In genomic region chr12:53788892-53789291, GRCh38 we compare ENCODE assay signal across 34 cellular contexts. TPM values are rescaled to one million over a fixed set of nuclear protein-coding genes. Genes with fewer than 3 reads are reported as not detected.
"Had no signal": no experiment of that assay in that cellular context is flagged by ENCODE, and none has a peak within 500 bp of the region (broad histone marks: within the 10 kb centered on the region; RNA-seq: fewer than 3 reads in every experiment).

No MANE protein-coding gene starts in this region.

- H3K9me3 ChIP-seq: ascending aorta had no signal

- DNase-seq: activated CD4-positive, alpha-beta memory T cell treated with anti-CD3 and anti-CD28 coated beads, Interleukin-2, amount 10 ng/mL, durations not matched to agents 7 days and 5 days; activated CD4-positive, alpha-beta T cell treated with anti-CD3 and anti-CD28 coated beads for 1 hour; activated CD4-positive, alpha-beta T cell treated with anti-CD3 and anti-CD28 coated beads for 36 hours; activated CD4-positive, alpha-beta T cell treated with anti-CD3 and anti-CD28 coated beads for 48 hours; activated CD4-positive, alpha-beta T cell treated with anti-CD3 and anti-CD28 coated beads, Interleukin-2, amount 10 ng/mL, durations not matched to agents 7 days and 5 days; activated CD4-positive, alpha-beta T cell treated with anti-CD3 and anti-CD28 coated beads, Interleukin-2, amount 50 U/mL, for 48 hours; activated CD4-positive, CD25-positive, alpha-beta regulatory T cell; activated CD8-positive, alpha-beta memory T cell treated with anti-CD3 and anti-CD28 coated beads for 24 hours; activated CD8-positive, alpha-beta memory T cell treated with anti-CD3 and anti-CD28 coated beads, Interleukin-2, amount 10 ng/mL, durations not matched to agents 7 days and 5 days; activated CD8-positive, alpha-beta memory T cell treated with anti-CD3 and anti-CD28 coated beads, Interleukin-2, amount 50 U/mL, for 48 hours; activated CD8-positive, alpha-beta T cell treated with anti-CD3 and anti-CD28 coated beads, Interleukin-2, amount 10 ng/mL, durations not matched to agents 7 days and 5 days; activated effector memory CD4-positive, alpha-beta T cell treated with Interleukin-2 at 50 U/mL for 16 hours; activated gamma-delta T cell; activated naive CD4-positive, alpha-beta T cell treated with anti-CD3 and anti-CD28 coated beads, Interleukin-2, amount 10 ng/mL, durations not matched to agents 7 days and 5 days; activated naive CD4-positive, alpha-beta T cell treated with Interleukin-2 at 50 U/mL for 16 hours; activated naive CD8-positive, alpha-beta T cell treated with anti-CD3 and anti-CD28 coated beads, Interleukin-2, amount 10 ng/mL, durations not matched to agents 7 days and 5 days; activated naive CD8-positive, alpha-beta T cell treated with anti-CD3 and anti-CD28 coated beads, Interleukin-2, amount 50 U/mL, for 24 hours; activated T-cell treated with anti-CD3 and anti-CD28 coated beads, Interleukin-2, amount 50 U/mL, for 24 hours; activated T-cell treated with anti-CD3 and anti-CD28 coated beads, Interleukin-2, amount 50 U/mL, for 48 hours; amygdala; anterior cingulate cortex; caudate nucleus; cerebellar nuclear complex; T-helper 1 cell; T-helper 2 cell; T-helper 9 cell; WERI-Rb-1 had no signal

- H3K27ac ChIP-seq: ascending aorta, cardiac muscle cell, WERI-Rb-1 had no signal

- ATAC-seq: activated CD4-positive, alpha-beta T cell treated with anti-CD3 and anti-CD28 coated beads for 36 hours; activated CD4-positive, CD25-positive, alpha-beta regulatory T cell treated with anti-CD3 and anti-CD28 coated beads, Interleukin-2, amount 50 U/mL, for 24 hours; activated CD8-positive, alpha-beta memory T cell treated with anti-CD3 and anti-CD28 coated beads, Interleukin-2, amount 10 ng/mL, durations not matched to agents 7 days and 5 days; activated CD8-positive, alpha-beta T cell treated with anti-CD3 and anti-CD28 coated beads, Interleukin-2, amount 10 ng/mL, durations not matched to agents 7 days and 5 days; activated naive CD8-positive, alpha-beta T cell treated with anti-CD3 and anti-CD28 coated beads, Interleukin-2, amount 50 U/mL, for 24 hours; WTC11 had no signal

- H3K36me3 ChIP-seq: ascending aorta, cardiac muscle cell, WERI-Rb-1 had no signal

- H3K4me1 ChIP-seq: ascending aorta had no signal

- H3K27me3 ChIP-seq: ascending aorta had no signal

- H3K4me3 ChIP-seq: ascending aorta, cardiac muscle cell had no signal

RNA-seq across cellular contexts. Expression of gene CISTR, which starts 37.1 kb away (rescaled TPM):
- total RNA-seq: activated CD4-positive, alpha-beta memory T cell treated with anti-CD3 and anti-CD28 coated beads, Interleukin-2, amount 10 ng/mL, durations not matched to agents 7 days and 5 days; activated CD4-positive, alpha-beta T cell treated with anti-CD3 and anti-CD28 coated beads for 36 hours; activated CD4-positive, alpha-beta T cell treated with anti-CD3 and anti-CD28 coated beads, Interleukin-2, amount 10 ng/mL, durations not matched to agents 7 days and 5 days; activated CD8-positive, alpha-beta memory T cell treated with anti-CD3 and anti-CD28 coated beads, Interleukin-2, amount 10 ng/mL, durations not matched to agents 7 days and 5 days; activated CD8-positive, alpha-beta T cell treated with anti-CD3 and anti-CD28 coated beads, Interleukin-2, amount 10 ng/mL, durations not matched to agents 7 days and 5 days; activated naive CD8-positive, alpha-beta T cell treated with anti-CD3 and anti-CD28 coated beads, Interleukin-2, amount 10 ng/mL, durations not matched to agents 7 days and 5 days; activated T-helper 2 cell treated with anti-CD3 and anti-CD28 coated beads, Interferon-gamma antibody, Interleukin-2, Interleukin-4, amounts not matched to agents 10 μg/mL and 5 μg/mL and 100 μg/mL, durations not matched to agents 14 hours and 24 hours and 36 hours; ascending aorta; bronchial epithelial cell; cardiac muscle cell; chondrocyte had no signal
